8 cellular contexts compared by ENCODE assay signal in genomic region chr11:63567044-63567840, GRCh38. TPM values are rescaled to one million over a fixed set of nuclear protein-coding genes. Genes with fewer than 3 reads are reported as not detected.
DNase-seq lines count a peak whose midpoint lies in the region; ATAC-seq and TF ChIP-seq lines count a peak whose summit lies in the region.

No MANE protein-coding gene starts in this region.

- CTCF ChIA-PET in activated B cell treated with CpG ODN at 0.5 μM for 24 hours (lab: Charles Lee), result interaction anchor here (1.5 kb wide), 1 partner anchor 89 kb away, joined by 8 read pairs; no protein-coding TSS in a partner anchor

- TF ChIP-seq CTCF in H9 (conservative IDR thresholded peaks at IDR 0.05), result no peak
- no peak for TF ChIP-seq CTCF in Loucy (conservative IDR thresholded peaks at IDR 0.05; ENCODE audit: low read length)
- TF ChIP-seq CTCF in activated B cell treated with CpG ODN at 0.5 μM for 24 hours (IDR thresholded peaks at IDR 0.05), result no peak
- no peak for TF ChIP-seq CTCF in ascending aorta (IDR thresholded peaks at IDR 0.05)

- no peaks in the 10 kb centered on the region for H3K27me3 ChIP-seq in H9 (ENCODE audit: insufficient read depth, low read length)
- no peaks in the 10 kb centered on the region for H3K27me3 ChIP-seq in Loucy (ENCODE audit: insufficient read depth, low read length, poor library complexity, severe bottlenecking)
- no peaks in the 10 kb centered on the region for H3K27me3 ChIP-seq in effector memory CD4-positive, alpha-beta T cell (replicated peaks; ENCODE audit: control insufficient read depth, insufficient read depth, low read length, poor library complexity, severe bottlenecking)
- H3K27me3 ChIP-seq in ascending aorta, result no peaks in the 10 kb centered on the region

- H4K20me1 ChIP-seq in H9 (ENCODE audit: control insufficient read depth, insufficient read depth, insufficient read length) (no peaks in the 10 kb centered on the region), Loucy (ENCODE audit: insufficient read depth, low read length, poor library complexity, severe bottlenecking) (no peaks in the 10 kb centered on the region)

- H3K9me2 ChIP-seq in Loucy (replicated peaks; ENCODE audit: low read depth, low read length), result no peaks in the 10 kb centered on the region

- WGBS in H9 (ENCODE audit: extremely low coverage, insufficient read length, low lambda C conversion rate), result no CpG with 5 or more reads among the region's 5 CpGs

- no peak overlapping the region for H3K56ac ChIP-seq in H9 (ENCODE audit: insufficient read length, low read depth, low read length)

- H3K23ac ChIP-seq in H9 (ENCODE audit: insufficient read length, low read depth, low read length), result no peak overlapping the region

- H2BK15ac ChIP-seq in H9 (ENCODE audit: low read depth, low read length), result no peak overlapping the region

- H3K36me3 ChIP-seq in Loucy (ENCODE audit: insufficient read depth, low read length) (no peaks in the 10 kb centered on the region), ascending aorta (no peaks in the 10 kb centered on the region)
- H3K36me3 ChIP-seq in effector memory CD4-positive, alpha-beta T cell (ENCODE audit: control insufficient read depth, insufficient read depth, low read length), result no peaks in the 10 kb centered on the region

- H3K36me3 Mint-ChIP-seq in H9 (ENCODE audit: insufficient read depth in 1 of 3, low read depth in 3 of 3) (peaks cover 0 to 2% (median 0%) of the 10 kb centered on the region in 3 experiments; a peak in 2 of 7 replicates), activated B cell treated with CpG ODN at 0.5 μM for 24 hours (ENCODE audit: low read depth) (no peaks in the 10 kb centered on the region)
- no peaks in the 10 kb centered on the region for H3K36me3 Mint-ChIP-seq in naive thymus-derived CD8-positive, alpha-beta T cell

- H2AFZ ChIP-seq in H9 (ENCODE audit: low read length), result no peak overlapping the region
- no peak overlapping the region for H2AFZ ChIP-seq in Loucy (ENCODE audit: low read length)

- peak overlapping the region; percentile 30 for H3K18ac ChIP-seq in H9 (ENCODE audit: insufficient read length, low read depth, low read length)

- no peaks in the 10 kb centered on the region for H3F3A ChIP-seq in Loucy (ENCODE audit: low read depth)

- no peak overlapping the region for H3K14ac ChIP-seq in H9 (ENCODE audit: insufficient read depth, low read length)

- peak; percentile 79 for ATAC-seq in activated B cell treated with CpG ODN at 0.5 μM for 24 hours (ENCODE audit: low read depth)
- ATAC-seq in naive thymus-derived CD8-positive, alpha-beta T cell, result peak; percentile 86 to 88

- no peaks in the 10 kb centered on the region for H3K79me2 ChIP-seq in H9 (ENCODE audit: insufficient read depth, low read length)
- no peaks in the 10 kb centered on the region for H3K79me2 ChIP-seq in Loucy (ENCODE audit: insufficient read depth, low read length)

- H3K27me3 Mint-ChIP-seq in H9 (ENCODE audit: low read depth) (peaks cover 3% of the 10 kb centered on the region), activated B cell treated with CpG ODN at 0.5 μM for 24 hours (peaks cover 5% of the 10 kb centered on the region)
- H3K27me3 Mint-ChIP-seq in naive thymus-derived CD8-positive, alpha-beta T cell, result no peaks in the 10 kb centered on the region

- no peak overlapping the region for H4K8ac ChIP-seq in H9 (replicated peaks; ENCODE audit: insufficient read length, low read depth, low read length)

- no peak overlapping the region for H3K9ac ChIP-seq in H9 (ENCODE audit: extremely low read depth, insufficient read length, low read length)
- no peak overlapping the region for H3K9ac ChIP-seq in Loucy (ENCODE audit: low read depth, low read length, poor library complexity, severe bottlenecking)

- POLR2A ChIA-PET in activated B cell treated with CpG ODN at 0.5 μM for 24 hours (lab: Charles Lee), result interaction anchor here (0.6 to 1.0 kb wide), 4 partner anchors 14 to 1714 kb away, joined by 3 to 8 read pairs (median 5); partner anchors contain the start of gene SLC3A2
- POLR2A ChIA-PET in naive thymus-derived CD8-positive, alpha-beta T cell (lab: Charles Lee), result interaction anchor here (0.6 to 1.8 kb wide), 7 partner anchors 10 to 212 kb away, joined by 3 to 7 read pairs (median 5); no protein-coding TSS in a partner anchor

- H4K5ac ChIP-seq in H9 (ENCODE audit: insufficient read length, low read depth, low read length), result no peak overlapping the region

- peaks cover 17 to 39% of the 10 kb centered on the region in 2 experiments for H3K4me1 Mint-ChIP-seq in H9
- H3K4me1 Mint-ChIP-seq in activated B cell treated with CpG ODN at 0.5 μM for 24 hours, result peaks cover 58% of the 10 kb centered on the region
- H3K4me1 Mint-ChIP-seq in naive thymus-derived CD8-positive, alpha-beta T cell, result peaks cover 22 to 52% (median 45%) of the 10 kb centered on the region in 4 donors

- H4K91ac ChIP-seq in H9 (ENCODE audit: insufficient read length, low read depth, low read length), result no peak overlapping the region

- intact Hi-C loops in activated B cell treated with CpG ODN at 0.5 μM for 24 hours (cut with micrococcal nuclease), result loop anchor here (1.0 to 10.0 kb wide), 6 partner anchors 22 to 1015 kb away; partner anchors contain the start of genes ATL3, PLAAT3, PLAAT4 and SLC3A2
- intact Hi-C loops in ascending aorta (cut with DNase I), result no loop called here

- no peak overlapping the region for H2BK20ac ChIP-seq in H9 (ENCODE audit: low read depth, low read length, poor library complexity, severe bottlenecking)

- H3K4me3 ChIP-seq in GM08714 (ENCODE audit: low read length) (peak overlapping the region; percentile 24; the same call in 1 of the 2 replicates), Loucy (ENCODE audit: low read length, poor library complexity, severe bottlenecking) (peak overlapping the region; percentile 28), ascending aorta (no peak overlapping the region)
- no peak overlapping the region for H3K4me3 ChIP-seq in effector memory CD4-positive, alpha-beta T cell (ENCODE audit: insufficient read depth, low read depth, low read length, poor library complexity, severe bottlenecking)

- H3K4me3 Mint-ChIP-seq in H9 (no peak overlapping the region), activated B cell treated with CpG ODN at 0.5 μM for 24 hours (peak overlapping the region; percentile 78)
- peak overlapping the region in 6 of 10 donors; percentile 12 to 61 (median 41) for H3K4me3 Mint-ChIP-seq in naive thymus-derived CD8-positive, alpha-beta T cell

- H3K23me2 ChIP-seq in H9 (ENCODE audit: insufficient read length, low read depth, low read length, poor library complexity, severe bottlenecking), result no peaks in the 10 kb centered on the region

- H3K27ac ChIP-seq in H9 (ENCODE audit: insufficient read length, low read depth, low read length) (no peak overlapping the region), ascending aorta (no peak overlapping the region)
- peak overlapping the region; percentile 90 for H3K27ac ChIP-seq in effector memory CD4-positive, alpha-beta T cell (ENCODE audit: insufficient read depth, low read length, poor library complexity, severe bottlenecking)

- H2BK12ac ChIP-seq in H9 (ENCODE audit: insufficient read length, low read depth, low read length), result no peak overlapping the region

- H3T11ph ChIP-seq in H9 (ENCODE audit: low read length), result no peak overlapping the region

- no peak overlapping the region for H2AK5ac ChIP-seq in H9 (ENCODE audit: insufficient read length, low read length)

- H3K4me1 ChIP-seq in H9 (ENCODE audit: insufficient read depth, low read length) (peaks cover 3% of the 10 kb centered on the region; the same call in 1 of the 2 replicates), Loucy (ENCODE audit: insufficient read depth, low read length, poor library complexity, severe bottlenecking) (peaks cover 19% of the 10 kb centered on the region), ascending aorta (peaks cover 0 to 4% of the 10 kb centered on the region in 2 donors)
- peaks cover 12% of the 10 kb centered on the region for H3K4me1 ChIP-seq in effector memory CD4-positive, alpha-beta T cell (ENCODE audit: control insufficient read depth, insufficient read depth, low read length, poor library complexity, severe bottlenecking)

- no peak overlapping the region for H3K4ac ChIP-seq in H9 (ENCODE audit: low read depth, low read length)

- H3K9me3 Mint-ChIP-seq in H9 (peaks cover 0 to 1% of the 10 kb centered on the region in 2 experiments; a peak in 1 of 5 replicates), activated B cell treated with CpG ODN at 0.5 μM for 24 hours (no peaks in the 10 kb centered on the region)
- no peaks in the 10 kb centered on the region for H3K9me3 Mint-ChIP-seq in naive thymus-derived CD8-positive, alpha-beta T cell

- H3K9me3 ChIP-seq in H9 (ENCODE audit: control insufficient read depth, low read depth, low read length) (no peaks in the 10 kb centered on the region), Loucy (ENCODE audit: insufficient read depth, low read depth, low read length) (no peaks in the 10 kb centered on the region), ascending aorta (no peaks in the 10 kb centered on the region)
- H3K9me3 ChIP-seq in effector memory CD4-positive, alpha-beta T cell (ENCODE audit: control insufficient read depth, low read length), result no peaks in the 10 kb centered on the region

- H2BK120ac ChIP-seq in H9 (ENCODE audit: low read depth, low read length, poor library complexity, severe bottlenecking), result no peak overlapping the region

- H3K27ac Mint-ChIP-seq in H9 (peak overlapping the region in 2 of 3 experiments; percentile 54 to 73; a peak in 4 of 7 replicates), activated B cell treated with CpG ODN at 0.5 μM for 24 hours (peak overlapping the region; percentile 96)
- peak overlapping the region; percentile 49 to 90 (median 84) for H3K27ac Mint-ChIP-seq in naive thymus-derived CD8-positive, alpha-beta T cell

- DNase-seq in H9, result peak; percentile 42
- DNase-seq in activated B cell treated with CpG ODN at 0.5 μM for 24 hours, result peak; percentile 44
- peak; percentile 73 to 78 (median 74) for DNase-seq in effector memory CD4-positive, alpha-beta T cell
- peak in 9 of 10 donors; percentile 42 to 83 (median 67) for DNase-seq in naive thymus-derived CD8-positive, alpha-beta T cell
- no peak for DNase-seq in ascending aorta (ENCODE audit: low spot score in 2 of 2)
- no peak for DNase-seq in inferior parietal cortex (ENCODE audit: extremely low spot score)

- H3K4me2 ChIP-seq in H9 (ENCODE audit: insufficient read depth, insufficient read length, low read length), result no peak overlapping the region
- H3K4me2 ChIP-seq in Loucy (ENCODE audit: low read depth, low read length, poor library complexity, severe bottlenecking), result peak overlapping the region; percentile 47

- no peaks in the 10 kb centered on the region for H3K79me1 ChIP-seq in H9 (ENCODE audit: insufficient read depth, low read depth, low read length, poor library complexity, severe bottlenecking)

- H2BK5ac ChIP-seq in H9 (ENCODE audit: insufficient read length, low read length), result no peak overlapping the region

RNA-seq across cellular contexts. Expression of gene PLAAT2, which starts 4.1 kb away (rescaled TPM):
- total RNA-seq in H9 (2021) (0.31 and 0.52 TPM in 2 replicates), activated B cell treated with CpG ODN at 0.5 μM for 24 hours (not detected in 2 replicates), ascending aorta (not detected)
- not detected for total RNA-seq in naive thymus-derived CD8-positive, alpha-beta T cell
- polyA plus RNA-seq in naive thymus-derived CD8-positive, alpha-beta T cell, result under 1 TPM; 0.39 to 0.69 (median 0.49) TPM

RNA-seq across cellular contexts. Expression of gene PLAAT4, which starts 30.6 kb away (rescaled TPM):
- 3.1 and 3.5 TPM in 2 replicates for total RNA-seq in H9 (2021)
- total RNA-seq in activated B cell treated with CpG ODN at 0.5 μM for 24 hours, result 3.9 and 4.7 TPM in 2 replicates
- 10 to 100 TPM; 97.8 to 99.8 TPM for total RNA-seq in naive thymus-derived CD8-positive, alpha-beta T cell
- 100 to 1,000 TPM; 460 to 532 (median 464) TPM for polyA plus RNA-seq in naive thymus-derived CD8-positive, alpha-beta T cell
- 1.1 TPM for total RNA-seq in ascending aorta

RNA-seq across cellular contexts. Expression of gene PLAAT3, which starts 47.0 kb away (rescaled TPM):
- total RNA-seq in H9 (2021) (188 and 198 TPM in 2 replicates), activated B cell treated with CpG ODN at 0.5 μM for 24 hours (0.82 and 1.2 TPM in 2 replicates), ascending aorta (21.1 TPM)
- 1 to 10 TPM; 1.7 to 3.3 TPM for total RNA-seq in naive thymus-derived CD8-positive, alpha-beta T cell
- polyA plus RNA-seq in naive thymus-derived CD8-positive, alpha-beta T cell, result 10 to 100 TPM in 1 of 3 donors, 1 to 10 TPM in 2; 7.6 to 28.7 (median 8.6) TPM

Comparison
In these comparisons a context has a peak if more than half of its experiments do, and no peak if none do; other contexts are left out.
1. H3K4me3 ChIP-seq: peak in GM08714 (single experiment) and Loucy (single experiment); none in effector memory CD4-positive, alpha-beta T cell (single experiment) and ascending aorta (0 of 2).
2. DNase-seq: peak in H9 (single experiment), activated B cell treated with CpG ODN at 0.5 μM for 24 hours (single experiment), effector memory CD4-positive, alpha-beta T cell (3 of 3) and naive thymus-derived CD8-positive, alpha-beta T cell (9 of 10); none in ascending aorta (0 of 2) and inferior parietal cortex (single experiment).
3. H3K4me3 Mint-ChIP-seq: peak in activated B cell treated with CpG ODN at 0.5 μM for 24 hours (single experiment) and naive thymus-derived CD8-positive, alpha-beta T cell (6 of 10); none in H9 (0 of 2).
4. RNA of gene PLAAT4, which starts 30.6 kb away (total RNA-seq): 97.8 to 99.8 TPM in naive thymus-derived CD8-positive, alpha-beta T cell; 3.9 to 4.7 TPM in activated B cell treated with CpG ODN at 0.5 μM for 24 hours, 3.1 to 3.5 TPM in H9 and 1.1 TPM in ascending aorta (single experiment); every median in the first group is over 10 times any median in the second.
5. Peak in every context shown above with its lines, with median percentiles within 50 percentile points of each other: H3K27ac Mint-ChIP-seq.